26 cellular contexts compared by ENCODE assay signal in the genomic region with DNA sequence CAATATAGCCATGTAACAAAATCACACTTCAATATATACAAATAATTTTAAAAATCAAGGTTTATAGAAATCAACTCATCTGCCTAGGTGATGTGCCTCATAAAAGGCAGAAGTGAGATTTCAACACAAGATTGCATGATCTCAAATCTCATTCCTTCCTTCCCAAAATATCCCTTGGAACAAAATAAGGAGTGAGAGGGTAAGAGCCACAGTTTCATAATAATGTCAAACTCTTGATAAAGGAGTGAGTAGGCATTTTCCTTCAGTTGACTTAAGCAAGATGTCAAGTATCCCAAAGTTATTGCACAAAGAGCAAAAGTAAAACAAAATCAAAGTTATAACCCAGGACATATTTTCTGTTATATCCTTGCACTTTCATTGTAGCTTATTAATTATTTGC.
"Had no signal": no experiment of that assay in that cellular context is flagged by ENCODE, and none has a peak within 500 bp of the region (broad histone marks: within the 10 kb centered on the region; RNA-seq: fewer than 3 reads in every experiment).

No MANE protein-coding gene starts in this region.

- H3K36me3 ChIP-seq: brain microvascular endothelial cell, lower lobe of right lung, neural progenitor cell, suprapubic skin, uterus had no signal

- H3K4me2 ChIP-seq: neural progenitor cell had no signal

- FAIRE-seq: colon, kidney, TTC549 had no signal

- ATAC-seq: activated CD8-positive, alpha-beta T cell treated with anti-CD3 and anti-CD28 coated beads, Interleukin-2, amount 10 ng/mL, durations not matched to agents 7 days and 5 days; activated naive CD8-positive, alpha-beta T cell treated with anti-CD3 and anti-CD28 coated beads, Interleukin-2, amount 50 U/mL, for 24 hours; naive thymus-derived CD4-positive, alpha-beta T cell; stimulated activated naive CD8-positive, alpha-beta T cell treated with anti-CD3 and anti-CD28 coated beads, Interleukin-15, amount 100 ng/mL, for 72 hours had no signal

- DNase-seq: activated CD4-positive, alpha-beta T cell treated with anti-CD3 and anti-CD28 coated beads, Interleukin-2, amount 50 U/mL, for 1 hour; activated CD4-positive, CD25-positive, alpha-beta regulatory T cell treated with anti-CD3 and anti-CD28 coated beads, Interleukin-2, amount 50 U/mL, for 72 hours; activated CD8-positive, alpha-beta T cell treated with anti-CD3 and anti-CD28 coated beads, Interleukin-2, amount 10 ng/mL, durations not matched to agents 7 days and 5 days; activated gamma-delta T cell; activated naive CD4-positive, alpha-beta T cell treated with anti-CD3 and anti-CD28 coated beads, Interleukin-2, amount 50 U/mL, for 16 hours; activated naive CD8-positive, alpha-beta T cell treated with anti-CD3 and anti-CD28 coated beads, Interleukin-2, amount 50 U/mL, for 24 hours; aorta; brain microvascular endothelial cell; effector memory CD4-positive, alpha-beta T cell; foreskin fibroblast; kidney; lower lobe of right lung; naive thymus-derived CD4-positive, alpha-beta T cell; stimulated activated CD4-positive, alpha-beta T cell treated with anti-CD3 and anti-CD28 coated beads, Interleukin-12 subunit alpha, Interleukin-12 subunit beta, amount 100 ng/mL, for 4 hours; stimulated activated naive CD8-positive, alpha-beta T cell treated with anti-CD3 and anti-CD28 coated beads, Interleukin-15, amount 100 ng/mL, for 72 hours; T-helper 1 cell; trophoblast cell; uterus; WERI-Rb-1 had no signal

- H3K27me3 ChIP-seq: brain microvascular endothelial cell, neural progenitor cell, suprapubic skin, uterus had no signal

- H3K4me1 Mint-ChIP-seq: central memory CD8-positive, alpha-beta T cell had no signal

- H3K27ac Mint-ChIP-seq: activated CD8-positive, alpha-beta T cell treated with anti-CD3 and anti-CD28 coated beads, Interleukin-2, amount 10 ng/mL, durations not matched to agents 7 days and 5 days; activated naive CD8-positive, alpha-beta T cell treated with anti-CD3 and anti-CD28 coated beads, Interleukin-2, amount 50 U/mL, for 24 hours; activated T-helper 1 cell treated with anti-CD3 and anti-CD28 coated beads, Interleukin-12 subunit alpha, Interleukin-12 subunit beta, Interleukin-2, Interleukin-4 antibody, amounts not matched to agents 30 ng/mL and 10 ng/mL and 1 ng/mL, durations not matched to agents 14 hours and 24 hours and 36 hours; naive thymus-derived CD4-positive, alpha-beta T cell; progenitor cell of endocrine pancreas; stimulated activated naive CD8-positive, alpha-beta T cell treated with anti-CD3 and anti-CD28 coated beads, Interleukin-15, amount 100 ng/mL, for 72 hours had no signal

- H3K4me3 ChIP-seq: lower lobe of right lung, neural progenitor cell, suprapubic skin, uterus had no signal

- H3K9me3 ChIP-seq: lower lobe of right lung, suprapubic skin, uterus had no signal

- H3K4me3 Mint-ChIP-seq: activated CD8-positive, alpha-beta T cell treated with anti-CD3 and anti-CD28 coated beads, Interleukin-2, amount 10 ng/mL, durations not matched to agents 7 days and 5 days; activated naive CD8-positive, alpha-beta T cell treated with anti-CD3 and anti-CD28 coated beads, Interleukin-2, amount 50 U/mL, for 24 hours; activated T-helper 1 cell treated with anti-CD3 and anti-CD28 coated beads, Interleukin-12 subunit alpha, Interleukin-12 subunit beta, Interleukin-2, Interleukin-4 antibody, amounts not matched to agents 30 ng/mL and 10 ng/mL and 1 ng/mL, durations not matched to agents 14 hours and 24 hours and 36 hours; central memory CD8-positive, alpha-beta T cell; naive thymus-derived CD4-positive, alpha-beta T cell; neural progenitor cell; stimulated activated naive CD8-positive, alpha-beta T cell treated with anti-CD3 and anti-CD28 coated beads, Interleukin-15, amount 100 ng/mL, for 72 hours had no signal

- H3K9ac ChIP-seq: neural progenitor cell had no signal

- H3K27ac ChIP-seq: brain microvascular endothelial cell, lower lobe of right lung, neural progenitor cell, suprapubic skin, WERI-Rb-1 had no signal

- H3K9me3 Mint-ChIP-seq: central memory CD8-positive, alpha-beta T cell had no signal

- H2AFZ ChIP-seq: neural progenitor cell had no signal
